22 cellular contexts compared by ENCODE assay signal in the genomic region with DNA sequence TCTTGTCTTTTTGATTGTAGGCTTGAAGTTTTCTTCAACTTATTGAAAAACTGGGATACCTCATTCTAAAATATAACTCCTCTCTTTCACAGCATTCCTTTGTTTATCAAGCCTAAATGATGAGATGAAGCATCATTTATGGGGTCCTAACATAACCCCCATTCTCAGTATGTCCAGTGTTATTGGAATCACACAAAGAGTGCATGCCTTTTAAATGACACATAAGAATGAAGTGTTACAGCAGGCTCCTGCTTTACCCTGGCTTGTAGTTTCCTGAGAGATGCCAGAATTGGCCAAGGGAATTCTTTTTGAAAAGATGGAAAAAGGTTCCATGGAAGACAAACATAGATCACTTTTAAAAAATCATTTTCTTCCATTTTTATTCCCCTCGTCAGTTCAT.
DNase-seq lines count a peak whose midpoint lies in the region; ATAC-seq and TF ChIP-seq lines count a peak whose summit lies in the region.
"Had no signal": no experiment of that assay in that cellular context is flagged by ENCODE, and none has a peak within 500 bp of the region (broad histone marks: within the 10 kb centered on the region; RNA-seq: fewer than 3 reads in every experiment).

No MANE protein-coding gene starts in this region.

- no peaks in the 10 kb centered on the region for H3K36me3 Mint-ChIP-seq in nephron progenitor cell (ENCODE audit: low read depth)
- H3K36me3 Mint-ChIP-seq: immature natural killer cell; naive thymus-derived CD8-positive, alpha-beta T cell had no signal

- H3K4me3 ChIP-seq in AG10803 (ENCODE audit: low read length) (no peak overlapping the region), mesodermal cell (ENCODE audit: extremely low read depth, insufficient read depth, low read length, poor library complexity, severe bottlenecking) (no peak overlapping the region)
- H3K4me3 ChIP-seq: coronary artery, GM12878, lung had no signal

- ATAC-seq in activated CD4-positive, CD25-positive, alpha-beta regulatory T cell treated with anti-CD3 and anti-CD28 coated beads, Interleukin-2, amount 50 U/mL, for 24 hours, result no peak
- ATAC-seq: activated T-helper 17 cell treated with anti-CD3 and anti-CD28 coated beads, Interleukin-2, amount 50 U/mL, for 72 hours; GM12878; naive thymus-derived CD8-positive, alpha-beta T cell; stimulated activated naive CD8-positive, alpha-beta T cell treated with anti-CD3 and anti-CD28 coated beads, Interleukin-15, amount 100 ng/mL, for 72 hours; T-helper 17 cell had no signal

- peaks cover 34% of the 10 kb centered on the region for H3K4me1 ChIP-seq in mesodermal cell (ENCODE audit: control insufficient read depth, insufficient read depth, low read length, poor library complexity, severe bottlenecking)

- peaks cover 17% of the 10 kb centered on the region for H3K9me3 Mint-ChIP-seq in nephron progenitor cell

- H3K27ac Mint-ChIP-seq in nephron progenitor cell, result no peak overlapping the region
- H3K27ac Mint-ChIP-seq: activated B cell treated with CpG ODN at 0.5 μM for 24 hours; activated T-helper 17 cell treated with anti-CD3 and anti-CD28 coated beads, Interleukin-2, amount 50 U/mL, for 72 hours; CD8-positive, alpha-beta memory T cell; immature natural killer cell; naive thymus-derived CD8-positive, alpha-beta T cell; stimulated activated naive CD8-positive, alpha-beta T cell treated with anti-CD3 and anti-CD28 coated beads, Interleukin-15, amount 100 ng/mL, for 72 hours; T-helper 17 cell had no signal

- H3K27ac ChIP-seq in mesodermal cell (ENCODE audit: low read depth, low read length, severe bottlenecking), result peak overlapping the region; percentile 87

- intact Hi-C loops in posterior vena cava (cut with DNase I), result loop anchor here in 1 of 2 donors (10.0 kb wide), 1 partner anchor 1146 kb away; a partner anchor contains a TSS

- DNase-seq in AG10803 (ENCODE audit: low read depth), result peak; percentile 60
- DNase-seq in M059J (ENCODE audit: low read depth), result peak; percentile 63
- peak; percentile 8 for DNase-seq in cerebellar cortex (ENCODE audit: low spot score)
- DNase-seq in stimulated activated CD4-positive, alpha-beta T cell treated with anti-CD3 and anti-CD28 coated beads, Interleukin-2, amount 100 ng/mL, for 24 hours, result no peak
- DNase-seq in posterior vena cava (ENCODE audit: low spot score), result no peak
- no peak for DNase-seq in nephron progenitor cell
- DNase-seq: activated B cell treated with CpG ODN at 0.5 μM for 24 hours; amniotic stem cell; CD8-positive, alpha-beta memory T cell; immature natural killer cell; naive thymus-derived CD8-positive, alpha-beta T cell; NCI-H146; NCI-H345; retina; stimulated activated naive CD8-positive, alpha-beta T cell treated with anti-CD3 and anti-CD28 coated beads, Interleukin-15, amount 100 ng/mL, for 72 hours; T-helper 17 cell had no signal

- peaks cover 7% of the 10 kb centered on the region for H3K9me3 ChIP-seq in mesodermal cell (ENCODE audit: control insufficient read depth, low read length)

- WGBS in mesodermal cell (ENCODE audit: insufficient coverage in 2 of 2), 2 experiments, result no CpG with 5 or more reads among the region's 1 CpG

- H3K27me3 Mint-ChIP-seq in nephron progenitor cell (ENCODE audit: low read depth, poor library complexity), result no peaks in the 10 kb centered on the region
- H3K27me3 Mint-ChIP-seq: activated B cell treated with CpG ODN at 0.5 μM for 24 hours; CD8-positive, alpha-beta memory T cell had no signal

- no peak for TF ChIP-seq CTCF in AG10803 (conservative IDR thresholded peaks at IDR 0.05; ENCODE audit: low read length)
- TF ChIP-seq CTCF in nephron progenitor cell (IDR thresholded peaks at IDR 0.05), result no peak

- H3K4me1 Mint-ChIP-seq in nephron progenitor cell, result no peaks in the 10 kb centered on the region
- H3K4me1 Mint-ChIP-seq: activated B cell treated with CpG ODN at 0.5 μM for 24 hours; activated T-helper 17 cell treated with anti-CD3 and anti-CD28 coated beads, Interleukin-2, amount 50 U/mL, for 72 hours; CD8-positive, alpha-beta memory T cell; immature natural killer cell; naive thymus-derived CD8-positive, alpha-beta T cell; stimulated activated naive CD8-positive, alpha-beta T cell treated with anti-CD3 and anti-CD28 coated beads, Interleukin-15, amount 100 ng/mL, for 72 hours; T-helper 17 cell had no signal

- H3K36me3 ChIP-seq in mesodermal cell (ENCODE audit: control insufficient read depth, insufficient read depth, low read length), result no peaks in the 10 kb centered on the region

- H3K4me3 Mint-ChIP-seq in nephron progenitor cell, result no peak overlapping the region
- H3K4me3 Mint-ChIP-seq: activated B cell treated with CpG ODN at 0.5 μM for 24 hours; activated T-helper 17 cell treated with anti-CD3 and anti-CD28 coated beads, Interleukin-2, amount 50 U/mL, for 72 hours; CD8-positive, alpha-beta memory T cell; immature natural killer cell; naive thymus-derived CD8-positive, alpha-beta T cell; stimulated activated naive CD8-positive, alpha-beta T cell treated with anti-CD3 and anti-CD28 coated beads, Interleukin-15, amount 100 ng/mL, for 72 hours; T-helper 17 cell had no signal

Comparison
In these comparisons a context has a peak if more than half of its experiments do, and no peak if none do; other contexts are left out.
1. DNase-seq: peak in AG10803 (single experiment), M059J (single experiment) and cerebellar cortex (single experiment); none in stimulated activated CD4-positive, alpha-beta T cell treated with anti-CD3 and anti-CD28 coated beads, Interleukin-2, amount 100 ng/mL, for 24 hours (0 of 2), posterior vena cava (single experiment) and nephron progenitor cell (single experiment).